In genomic region chr2:60356346-60356745, GRCh38 we compare ENCODE assay signal across 17 cellular contexts.
DNase-seq lines count a peak whose midpoint lies in the region; ATAC-seq and TF ChIP-seq lines count a peak whose summit lies in the region.
"Had no signal": no experiment of that assay in that cellular context is flagged by ENCODE, and none has a peak within 500 bp of the region (broad histone marks: within the 10 kb centered on the region; RNA-seq: fewer than 3 reads in every experiment).

No MANE protein-coding gene starts in this region.

- no peaks in the 10 kb centered on the region for H3K9me2 ChIP-seq in OCI-LY7 (ENCODE audit: insufficient read depth, low read length)

- peaks cover 12 to 21% of the 10 kb centered on the region in 2 donors for H3K27me3 Mint-ChIP-seq in CD8-positive, alpha-beta memory T cell

- H3K36me3 Mint-ChIP-seq in CD8-positive, alpha-beta memory T cell = peaks cover 0 to 3% (median 0%) of the 10 kb centered on the region in 3 donors
- H3K36me3 Mint-ChIP-seq: activated CD8-positive, alpha-beta memory T cell treated with anti-CD3 and anti-CD28 coated beads, Interleukin-2, amount 10 ng/mL, durations not matched to agents 7 days and 5 days; brain had no signal

- H3K36me3 ChIP-seq in BLaER1 (no peaks in the 10 kb centered on the region), OCI-LY7 (ENCODE audit: insufficient read depth, low read length) (no peaks in the 10 kb centered on the region), prostate gland (no peaks in the 10 kb centered on the region)
- no peaks in the 10 kb centered on the region for H3K36me3 ChIP-seq in CD8-positive, alpha-beta memory T cell (ENCODE audit: insufficient read depth, low read length)

- peaks cover 0 to 5% (median 2%) of the 10 kb centered on the region in 5 donors for H3K9me3 Mint-ChIP-seq in CD8-positive, alpha-beta memory T cell

- peak overlapping the region; percentile 82 for H3K4me2 ChIP-seq in BLaER1
- peak overlapping the region; percentile 70 for H3K4me2 ChIP-seq in OCI-LY7 (ENCODE audit: low read length)

- POLR2A ChIA-PET in OCI-LY7 (lab: Charles Lee) = interaction anchor here (0.6 to 8.8 kb wide), 9 partner anchors 10 to 194 kb away, joined by 3 to 99 read pairs (median 8); no protein-coding TSS in a partner anchor
- POLR2A ChIA-PET in CD8-positive, alpha-beta memory T cell (lab: Charles Lee) = no interaction called here

- no peaks in the 10 kb centered on the region for H3K4me1 Mint-ChIP-seq in CD8-positive, alpha-beta memory T cell

- H3K79me2 ChIP-seq in OCI-LY7 (ENCODE audit: insufficient read depth, low read depth, low read length) = no peaks in the 10 kb centered on the region

- H3K27ac ChIP-seq in BLaER1 (peak overlapping the region; percentile 75), OCI-LY7 (ENCODE audit: low read depth, low read length, poor library complexity, severe bottlenecking) (peak overlapping the region; percentile 98), prostate gland (no peak overlapping the region)
- H3K27ac ChIP-seq in CD8-positive, alpha-beta memory T cell (ENCODE audit: low read depth, low read length) = no peak overlapping the region

- no peaks in the 10 kb centered on the region for H3K9me3 ChIP-seq in BLaER1
- H3K9me3 ChIP-seq in OCI-LY7 (ENCODE audit: low read length) = no peaks in the 10 kb centered on the region
- H3K9me3 ChIP-seq in CD8-positive, alpha-beta memory T cell (ENCODE audit: low read length) = no peaks in the 10 kb centered on the region
- H3K9me3 ChIP-seq in prostate gland = no peaks in the 10 kb centered on the region

- H3K4me3 ChIP-seq in BLaER1 (0 out of 2 replicates have a peak overlapping the region, but pooled peaks have one; percentile 2), OCI-LY7 (ENCODE audit: low read depth, low read length, poor library complexity, severe bottlenecking) (peak overlapping the region; percentile 47), prostate gland (no peak overlapping the region)
- H3K4me3 ChIP-seq in CD8-positive, alpha-beta memory T cell (ENCODE audit: low read length) = no peak overlapping the region
- H3K4me3 ChIP-seq: lung had no signal

- H4K20me1 ChIP-seq in BLaER1 (no peaks in the 10 kb centered on the region), OCI-LY7 (ENCODE audit: insufficient read depth, low read length) (no peaks in the 10 kb centered on the region)

- TF ChIP-seq POLR2A in prostate gland (IDR thresholded peaks at IDR 0.05) = no peak

- DNase-seq in OCI-LY7 (ENCODE audit: low spot score) (peak; percentile 64), germinal center (ENCODE audit: low spot score) (peak; percentile 21), H4 (ENCODE audit: low spot score) (no peak), prostate gland (ENCODE audit: low spot score) (no peak), anterior cingulate cortex (lab: John Stamatoyannopoulos, UW) (no peak)
- DNase-seq in CD8-positive, alpha-beta memory T cell = no peak
- DNase-seq: activated CD8-positive, alpha-beta memory T cell treated with anti-CD3 and anti-CD28 coated beads, Interleukin-2, amount 10 ng/mL, durations not matched to agents 7 days and 5 days; activated naive CD4-positive, alpha-beta T cell; NCI-H1105 treated with DMSO at 0.1 percent for 48 hours; NCI-H226; nephron progenitor cell; right cardiac atrium; SW 1271 had no signal

- BruUV-seq in OCI-LY7 (replicated peaks; lab: Mats Ljungman, UMichigan) = no TSS peak

- CTCF ChIA-PET in OCI-LY7 (lab: Charles Lee; ENCODE audit: unreplicated experiment) = no interaction called here
- CTCF ChIA-PET in CD8-positive, alpha-beta memory T cell (lab: Charles Lee) = no interaction called here

- WGBS in prostate gland = 88% methylated on average over 5 of the region's 5 CpGs

- peaks cover 100% of the 10 kb centered on the region for H3K4me1 ChIP-seq in BLaER1
- H3K4me1 ChIP-seq in OCI-LY7 (ENCODE audit: insufficient read depth, low read length, poor library complexity, severe bottlenecking) = peaks cover 97% of the 10 kb centered on the region
- no peaks in the 10 kb centered on the region for H3K4me1 ChIP-seq in CD8-positive, alpha-beta memory T cell (ENCODE audit: insufficient read depth, low read length)
- no peaks in the 10 kb centered on the region for H3K4me1 ChIP-seq in prostate gland (replicated peaks)

- no peak overlapping the region for H3K9ac ChIP-seq in BLaER1

- intact Hi-C loops in OCI-LY7 (cut with micrococcal nuclease; ENCODE audit: unreplicated experiment) (no loop called here), prostate gland (cut with DNase I) (no loop called here)

- no peaks in the 10 kb centered on the region for H3K27me3 ChIP-seq in BLaER1
- no peaks in the 10 kb centered on the region for H3K27me3 ChIP-seq in CD8-positive, alpha-beta memory T cell (ENCODE audit: insufficient read depth, low read length, poor library complexity, severe bottlenecking)
- H3K27me3 ChIP-seq in prostate gland (replicated peaks; ENCODE audit: insufficient read depth) = no peaks in the 10 kb centered on the region

- peak; percentile 9 for ATAC-seq in GM18909 (IDR thresholded peaks at IDR 0.05; ENCODE audit: poor library complexity, unreplicated experiment)
- ATAC-seq: activated CD8-positive, alpha-beta memory T cell treated with anti-CD3 and anti-CD28 coated beads, Interleukin-2, amount 10 ng/mL, durations not matched to agents 7 days and 5 days; right cardiac atrium had no signal

- H3K4me3 Mint-ChIP-seq in CD8-positive, alpha-beta memory T cell = no peak overlapping the region
- H3K4me3 Mint-ChIP-seq: activated CD8-positive, alpha-beta memory T cell treated with anti-CD3 and anti-CD28 coated beads, Interleukin-2, amount 10 ng/mL, durations not matched to agents 7 days and 5 days; brain; nephron progenitor cell had no signal

- TF ChIP-seq CTCF in OCI-LY7 (conservative IDR thresholded peaks at IDR 0.05; ENCODE audit: low read length) (no peak), prostate gland (IDR thresholded peaks at IDR 0.05) (no peak)

- peak overlapping the region; percentile 37; the same call in 1 of the 2 replicates for H2AFZ ChIP-seq in OCI-LY7 (ENCODE audit: low read length)

- H3K27ac Mint-ChIP-seq in CD8-positive, alpha-beta memory T cell = no peak overlapping the region
- H3K27ac Mint-ChIP-seq: activated CD8-positive, alpha-beta memory T cell treated with anti-CD3 and anti-CD28 coated beads, Interleukin-2, amount 10 ng/mL, durations not matched to agents 7 days and 5 days; nephron progenitor cell had no signal

Comparison
In these comparisons a context has a peak if more than half of its experiments do, and no peak if none do; other contexts are left out.
1. H3K27ac ChIP-seq: peak in BLaER1 (single experiment) and OCI-LY7 (single experiment); none in CD8-positive, alpha-beta memory T cell (single experiment) and prostate gland (0 of 2).
2. H3K4me3 ChIP-seq: peak in BLaER1 (single experiment) and OCI-LY7 (single experiment); none in CD8-positive, alpha-beta memory T cell (single experiment) and prostate gland (0 of 2).
3. DNase-seq: peak in OCI-LY7 (single experiment) and germinal center (single experiment); none in CD8-positive, alpha-beta memory T cell (0 of 5), H4 (single experiment), prostate gland (single experiment) and anterior cingulate cortex (0 of 58).